In genomic region chr3:160675566-160676124, GRCh38 we compare ENCODE assay signal across 31 cellular contexts. TPM values are rescaled to one million over a fixed set of nuclear protein-coding genes. Genes with fewer than 3 reads are reported as not detected.
DNase-seq lines count a peak whose midpoint lies in the region; ATAC-seq, FAIRE-seq and TF ChIP-seq lines count a peak whose summit lies in the region.
"Had no signal": no experiment of that assay in that cellular context is flagged by ENCODE, and none has a peak within 500 bp of the region (broad histone marks: within the 10 kb centered on the region; RNA-seq: fewer than 3 reads in every experiment).

No MANE protein-coding gene starts in this region.

- POLR2A ChIA-PET in IMR-90 (lab: Charles Lee; ENCODE audit: unreplicated experiment): no interaction called here

- TF ChIP-seq POLR2A in IMR-90 (IDR thresholded peaks at IDR 0.05; ENCODE audit: low read depth, low read length): no peak

- in situ Hi-C loops in IMR-90 (cut with MboI; ENCODE audit: low sequenced_read_pairs): no loop called here

- H3K4ac ChIP-seq in IMR-90 (ENCODE audit: low read depth, low read length): no peak overlapping the region

- intact Hi-C loops in Calu3 (cut with micrococcal nuclease; ENCODE audit: unreplicated experiment): loop anchor here (2.0 to 10.0 kb wide), 2 partner anchors 31 to 271 kb away; no protein-coding TSS in a partner anchor
- intact Hi-C loops in IMR-90 (cut with micrococcal nuclease): no loop called here
- intact Hi-C loops in colonic mucosa (cut with DNase I): no loop called here
- intact Hi-C loops in pancreas (cut with DNase I): no loop called here

- H3K9me3 Mint-ChIP-seq in Calu3 (ENCODE audit: low read depth, unreplicated experiment): no peaks in the 10 kb centered on the region
- H3K9me3 Mint-ChIP-seq: CD4-positive, alpha-beta T cell; nephron; stimulated activated naive CD8-positive, alpha-beta T cell treated with anti-CD3 and anti-CD28 coated beads, Interleukin-15, Interleukin-2, amounts not matched to agents 100 ng/mL and 50 ng/mL, for 24 hours had no signal

- H2BK120ac ChIP-seq in IMR-90 (ENCODE audit: low read depth, low read length): no peak overlapping the region

- no peak for TF ChIP-seq RAD21 in IMR-90 (IDR thresholded peaks at IDR 0.05; ENCODE audit: low read length)

- FAIRE-seq in pancreas (lab: Jason Lieb, UNC): peak; percentile 45
- FAIRE-seq in frontal cortex (lab: Jason Lieb, UNC): no peak
- FAIRE-seq: GM12891, TTC549 had no signal

- peak; percentile 37 for DNase-seq in Calu3
- DNase-seq in IMR-90: no peak
- peak; percentile 29 for DNase-seq in colonic mucosa
- DNase-seq in pancreas: no peak
- no peak for DNase-seq in frontal cortex (ENCODE audit: low spot score in 2 of 2)
- DNase-seq in EL: no peak
- DNase-seq: activated effector memory CD4-positive, alpha-beta T cell treated with anti-CD3 and anti-CD28 coated beads, Interleukin-2, amount 50 U/mL, for 16 hours; CD4-positive, alpha-beta T cell; DND-41; erythroblast; foreskin fibroblast; H7; Karpas-422; left ventricle myocardium inferior; midbrain; MV-4-11; NCI-H187 treated with DMSO at 0.1 percent for 48 hours; NCI-H2227 treated with DMSO at 0.1 percent for 48 hours; NCI-H82; SIG-M5; stimulated activated CD4-positive, alpha-beta T cell treated with anti-CD3 and anti-CD28 coated beads, Interleukin-15, amount 100 ng/mL, for 24 hours; tibial artery had no signal

- H3K4me2 ChIP-seq in IMR-90 (ENCODE audit: low read depth, low read length): no peak overlapping the region

- H3K4me3 Mint-ChIP-seq in Calu3 (ENCODE audit: low read depth, unreplicated experiment): peak overlapping the region; percentile 83
- H3K4me3 Mint-ChIP-seq: CD4-positive, alpha-beta T cell; nephron; stimulated activated naive CD8-positive, alpha-beta T cell treated with anti-CD3 and anti-CD28 coated beads, Interleukin-15, Interleukin-2, amounts not matched to agents 100 ng/mL and 50 ng/mL, for 24 hours had no signal

- TF ChIP-seq CTCF in Calu3 (IDR thresholded peaks at IDR 0.05; ENCODE audit: unreplicated experiment): no peak
- TF ChIP-seq CTCF in IMR-90 (conservative IDR thresholded peaks at IDR 0.05; ENCODE audit: low read depth, low read length): no peak
- no peak for TF ChIP-seq CTCF in colonic mucosa (IDR thresholded peaks at IDR 0.05)
- no peak for TF ChIP-seq CTCF in pancreas (IDR thresholded peaks at IDR 0.05)

- BruUV-seq in Calu3 (replicated peaks; lab: Mats Ljungman, UMichigan) (no TSS peak), IMR-90 (replicated peaks; lab: Mats Ljungman, UMichigan) (no TSS peak)

- H4K91ac ChIP-seq in IMR-90 (ENCODE audit: insufficient read depth, low read depth, low read length): no peak overlapping the region

- H3K27ac Mint-ChIP-seq in Calu3 (ENCODE audit: unreplicated experiment): peak overlapping the region; percentile 95
- H3K27ac Mint-ChIP-seq: CD4-positive, alpha-beta T cell; stimulated activated naive CD8-positive, alpha-beta T cell treated with anti-CD3 and anti-CD28 coated beads, Interleukin-15, Interleukin-2, amounts not matched to agents 100 ng/mL and 50 ng/mL, for 24 hours had no signal

- H3K23ac ChIP-seq in IMR-90 (ENCODE audit: low read depth, low read length): no peak overlapping the region

- no peak overlapping the region for H3K18ac ChIP-seq in IMR-90 (ENCODE audit: low read depth, low read length)

- H2BK5ac ChIP-seq in IMR-90 (ENCODE audit: low read depth, low read length, poor library complexity, severe bottlenecking): peak overlapping the region; percentile 35

- H2AK5ac ChIP-seq in IMR-90 (ENCODE audit: low read depth, low read length): no peak overlapping the region

- no peak overlapping the region for H2BK15ac ChIP-seq in IMR-90 (ENCODE audit: low read depth, low read length)

- H3K9me3 ChIP-seq in IMR-90 (ENCODE audit: control insufficient read depth, insufficient read depth, low read length) (no peaks in the 10 kb centered on the region), colonic mucosa (no peaks in the 10 kb centered on the region), pancreas (no peaks in the 10 kb centered on the region)
- H3K9me3 ChIP-seq: left ventricle myocardium inferior, tibial artery had no signal

- no peak overlapping the region for H3K9ac ChIP-seq in IMR-90 (ENCODE audit: low read depth, low read length)
- H3K9ac ChIP-seq in colonic mucosa (ENCODE audit: low read depth in 2 of 2, low read length in 2 of 2): peak overlapping the region in 1 of 2 donors; percentile 30
- H3K9ac ChIP-seq: parathyroid adenoma had no signal

- H4K8ac ChIP-seq in IMR-90 (ENCODE audit: low read depth in 2 of 2, low read length in 2 of 2): no peak overlapping the region

- no peak overlapping the region for H2BK20ac ChIP-seq in IMR-90 (ENCODE audit: low read depth, low read length)

- H3K27me3 Mint-ChIP-seq in Calu3 (ENCODE audit: unreplicated experiment): no peaks in the 10 kb centered on the region

- no peak overlapping the region for H2AFZ ChIP-seq in IMR-90 (replicated peaks; ENCODE audit: low read length, poor library complexity)

- peaks cover 70% of the 10 kb centered on the region for H3K4me1 Mint-ChIP-seq in Calu3 (ENCODE audit: low read depth, unreplicated experiment)

- H3K79me1 ChIP-seq in IMR-90 (ENCODE audit: low read depth in 1 of 2, low read length in 2 of 2): no peaks in the 10 kb centered on the region

- no peak overlapping the region for H3K4me3 ChIP-seq in IMR-90 (ENCODE audit: insufficient read depth, low read depth, low read length)
- no peak overlapping the region for H3K4me3 ChIP-seq in colonic mucosa
- no peak overlapping the region for H3K4me3 ChIP-seq in pancreas
- H3K4me3 ChIP-seq: left ventricle myocardium inferior, tibial artery had no signal

- ATAC-seq in IMR-90 (ENCODE audit: low read depth) (no peak), pancreas (peak in 2 of 4 donors; percentile 15 to 18), GM18517 (IDR thresholded peaks at IDR 0.05; ENCODE audit: unreplicated experiment) (no peak)
- ATAC-seq: sciatic nerve had no signal

- 0 out of 2 replicates have a peak, but pooled peaks cover 2% of the 10 kb centered on the region for H3K9me1 ChIP-seq in IMR-90 (ENCODE audit: insufficient read depth, low read length)

- H3K36me3 ChIP-seq in IMR-90 (ENCODE audit: control insufficient read depth, insufficient read depth, low read length) (no peaks in the 10 kb centered on the region), colonic mucosa (no peaks in the 10 kb centered on the region), pancreas (no peaks in the 10 kb centered on the region)
- H3K36me3 ChIP-seq: left ventricle myocardium inferior, tibial artery had no signal

- no peak overlapping the region for H2AK9ac ChIP-seq in IMR-90 (replicated peaks; ENCODE audit: low read depth, low read length, poor library complexity)

- CTCF ChIA-PET in Calu3 (lab: Charles Lee): interaction anchor here (0.7 kb wide), 1 partner anchor 546 kb away, joined by 3 read pairs; the partner anchor contains the start of gene NMD3
- CTCF ChIA-PET in IMR-90 (lab: Yijun Ruan, JAX): no interaction called here

- H3K27ac ChIP-seq in IMR-90 (ENCODE audit: insufficient read depth, low read length) (no peak overlapping the region), colonic mucosa (peak overlapping the region; percentile 89), pancreas (peak overlapping the region in 2 of 4 donors; percentile 82 to 83)
- H3K27ac ChIP-seq: left ventricle myocardium inferior, parathyroid adenoma, tibial artery had no signal

- no peak overlapping the region for H4K5ac ChIP-seq in IMR-90 (ENCODE audit: low read depth, low read length)

- H3K36me3 Mint-ChIP-seq in Calu3 (ENCODE audit: insufficient read depth, unreplicated experiment): peaks cover 60% of the 10 kb centered on the region

- dilution Hi-C loops in IMR-90 (cut with HindIII; ENCODE audit: low sequenced_read_pairs, unreplicated experiment): no loop called here

- no peak overlapping the region for H3K56ac ChIP-seq in IMR-90 (ENCODE audit: extremely low read depth, insufficient read depth, low read length)

- H3K4me1 ChIP-seq in IMR-90 (ENCODE audit: control insufficient read depth, insufficient read depth, low read length) (peaks cover 9% of the 10 kb centered on the region), colonic mucosa (no peaks in the 10 kb centered on the region), pancreas (peaks cover 25 to 45% (median 33%) of the 10 kb centered on the region in 3 donors)
- H3K4me1 ChIP-seq: left ventricle myocardium inferior, tibial artery had no signal

- H3K14ac ChIP-seq in IMR-90 (replicated peaks; ENCODE audit: low read depth, low read length): no peak overlapping the region

- no peaks in the 10 kb centered on the region for H4K20me1 ChIP-seq in IMR-90 (ENCODE audit: insufficient read depth, low read length)

- H3K27me3 ChIP-seq in IMR-90 (ENCODE audit: control insufficient read depth, insufficient read depth, low read length): no peaks in the 10 kb centered on the region
- H3K27me3 ChIP-seq in colonic mucosa: no peaks in the 10 kb centered on the region
- no peaks in the 10 kb centered on the region for H3K27me3 ChIP-seq in pancreas
- H3K27me3 ChIP-seq: tibial artery had no signal

TF ChIP-seq in IMR-90, 13 proteins besides CTCF, POLR2A, EP300 and RAD21:
- no peak for TF ChIP-seq BHLHE40 (IDR thresholded peaks at IDR 0.05; ENCODE audit: low read depth, low read length)
- no peak for TF ChIP-seq SMC3 (IDR thresholded peaks at IDR 0.05; ENCODE audit: low read depth, low read length)
- no peak for TF ChIP-seq CEBPB (IDR thresholded peaks at IDR 0.05; ENCODE audit: low read depth, low read length)
- no peak for TF ChIP-seq FOS (IDR thresholded peaks at IDR 0.05; ENCODE audit: low read depth, low read length)
- TF ChIP-seq ELK1 (IDR thresholded peaks at IDR 0.05; ENCODE audit: borderline replicate concordance, low read depth, low read length): no peak
- TF ChIP-seq MXI1 (IDR thresholded peaks at IDR 0.05; ENCODE audit: borderline replicate concordance, low read depth, low read length): no peak
- no peak for TF ChIP-seq NFE2L2 (IDR thresholded peaks at IDR 0.05; ENCODE audit: low read depth, low read length)
- no peak for TF ChIP-seq MAFK (IDR thresholded peaks at IDR 0.05; ENCODE audit: low read depth, low read length)

RNA-seq across cellular contexts. Expression of gene ARL14, which starts 1.3 kb away (rescaled TPM):
- total RNA-seq in Calu3 (2022) (104 and 197 TPM in 2 replicates), IMR-90 (2012; rRNA removed) (under 0.01 and 0.18 TPM in 2 replicates), colonic mucosa (10 to 100 TPM; 17.6 to 44.1 TPM), pancreas (1 to 10 TPM in 5 of 6 donors, under 1 TPM in 1; 0.75 to 2.8 (median 1.8) TPM), frontal cortex (not detected)
- polyA plus RNA-seq in IMR-90 (2012; rRNA removed) (0.15 TPM in 1 of 2 replicates, not detected in the other), pancreas (1 to 10 TPM; 4.1 to 5.8 TPM)
- polyA plus RNA-seq in IMR-90 (2012; cell fraction: cytosol; rRNA removed): not detected in 2 replicates
- polyA plus RNA-seq in IMR-90 (2012; cell fraction: nucleus; rRNA removed; ENCODE audit: low replicate concordance): not detected in 2 replicates
- total RNA-seq: CD4-positive, alpha-beta T cell; cerebellum; left ventricle myocardium inferior; OCI-LY7; sciatic nerve had no signal

Comparison
In these comparisons a context has a peak if more than half of its experiments do, and no peak if none do; other contexts are left out.
1. DNase-seq: peak in Calu3 (single experiment) and colonic mucosa (single experiment); none in IMR-90 (single experiment), pancreas (0 of 6), frontal cortex (0 of 2) and EL (single experiment).
2. RNA of gene ARL14, which starts 1.3 kb away (total RNA-seq): 104 to 197 TPM in Calu3 and 17.6 to 44.1 TPM in colonic mucosa; 0.75 to 2.8 TPM in pancreas, under 0.01 to 0.18 TPM in IMR-90 and not detected in frontal cortex (single experiment); every median in the first group is over 4 times any median in the second.